ENCODE assay signal across 22 cellular contexts in the genomic region with DNA sequence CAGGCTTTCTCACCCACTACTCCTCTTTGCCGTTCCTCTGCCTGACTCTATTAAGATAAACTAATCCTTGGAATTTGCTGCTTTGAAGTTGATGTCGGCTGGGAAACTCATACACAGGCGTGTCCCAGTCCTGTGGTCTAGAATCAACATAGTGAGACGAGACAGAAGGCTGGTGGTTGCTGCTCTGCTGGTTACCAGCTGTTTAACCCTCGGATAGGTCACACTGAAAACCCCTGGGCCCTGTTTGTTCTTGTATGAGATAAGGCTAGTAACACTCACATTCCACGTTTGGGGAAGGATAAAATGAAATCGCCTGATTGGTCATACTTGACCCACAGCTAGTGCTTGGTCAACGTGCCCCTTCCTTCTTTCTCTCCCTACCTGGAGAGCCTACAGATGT.
DNase-seq lines count a peak whose midpoint lies in the region; ATAC-seq and TF ChIP-seq lines count a peak whose summit lies in the region.
"Had no signal": no experiment of that assay in that cellular context is flagged by ENCODE, and none has a peak within 500 bp of the region (broad histone marks: within the 10 kb centered on the region; RNA-seq: fewer than 3 reads in every experiment).

No MANE protein-coding gene starts in this region.

- no peaks in the 10 kb centered on the region for H3K27me3 Mint-ChIP-seq in activated naive CD8-positive, alpha-beta T cell treated with anti-CD3 and anti-CD28 coated beads for 36 hours
- no peaks in the 10 kb centered on the region for H3K27me3 Mint-ChIP-seq in activated CD8-positive, alpha-beta T cell treated with anti-CD3 and anti-CD28 coated beads, Interleukin-2, amount 10 ng/mL, durations not matched to agents 7 days and 5 days (ENCODE audit: low read depth)
- H3K27me3 Mint-ChIP-seq: activated CD8-positive, alpha-beta memory T cell treated with anti-CD3 and anti-CD28 coated beads, Interleukin-2, amount 10 ng/mL, durations not matched to agents 7 days and 5 days had no signal

- TF ChIP-seq CTCF in epithelial cell of esophagus (IDR thresholded peaks at IDR 0.05; ENCODE audit: insufficient read depth, low read depth, low read length, missing control alignments), result no peak

- POLR2A ChIA-PET in activated CD8-positive, alpha-beta T cell treated with anti-CD3 and anti-CD28 coated beads, Interleukin-2, amount 10 ng/mL, durations not matched to agents 7 days and 5 days (lab: Charles Lee), result no interaction called here

- H3K4me3 ChIP-seq in epithelial cell of esophagus (ENCODE audit: low read length), result no peak overlapping the region
- H3K4me3 ChIP-seq: HAP-1, left lung, uterus had no signal

- H3K9me3 Mint-ChIP-seq in activated naive CD8-positive, alpha-beta T cell treated with anti-CD3 and anti-CD28 coated beads for 36 hours, result no peaks in the 10 kb centered on the region
- H3K9me3 Mint-ChIP-seq in activated CD8-positive, alpha-beta T cell treated with anti-CD3 and anti-CD28 coated beads, Interleukin-2, amount 10 ng/mL, durations not matched to agents 7 days and 5 days (ENCODE audit: insufficient read depth), result no peaks in the 10 kb centered on the region
- H3K9me3 Mint-ChIP-seq: IgD-negative memory B cell had no signal

- H3K36me3 Mint-ChIP-seq in activated naive CD8-positive, alpha-beta T cell treated with anti-CD3 and anti-CD28 coated beads for 36 hours, result no peaks in the 10 kb centered on the region
- no peaks in the 10 kb centered on the region for H3K36me3 Mint-ChIP-seq in activated CD8-positive, alpha-beta T cell treated with anti-CD3 and anti-CD28 coated beads, Interleukin-2, amount 10 ng/mL, durations not matched to agents 7 days and 5 days (ENCODE audit: low read depth)
- H3K36me3 Mint-ChIP-seq: activated CD8-positive, alpha-beta memory T cell treated with anti-CD3 and anti-CD28 coated beads, Interleukin-2, amount 10 ng/mL, durations not matched to agents 7 days and 5 days; WTC11 had no signal

- no peak overlapping the region for H3K4me3 Mint-ChIP-seq in activated naive CD8-positive, alpha-beta T cell treated with anti-CD3 and anti-CD28 coated beads for 36 hours
- no peak overlapping the region for H3K4me3 Mint-ChIP-seq in activated CD8-positive, alpha-beta T cell treated with anti-CD3 and anti-CD28 coated beads, Interleukin-2, amount 10 ng/mL, durations not matched to agents 7 days and 5 days
- H3K4me3 Mint-ChIP-seq: activated CD8-positive, alpha-beta memory T cell treated with anti-CD3 and anti-CD28 coated beads, Interleukin-2, amount 10 ng/mL, durations not matched to agents 7 days and 5 days; activated naive CD4-positive, alpha-beta T cell treated with anti-CD3 and anti-CD28 coated beads for 36 hours; IgD-negative memory B cell; WTC11 had no signal

- no peaks in the 10 kb centered on the region for H3K4me1 Mint-ChIP-seq in activated naive CD8-positive, alpha-beta T cell treated with anti-CD3 and anti-CD28 coated beads for 36 hours
- H3K4me1 Mint-ChIP-seq in activated CD8-positive, alpha-beta T cell treated with anti-CD3 and anti-CD28 coated beads, Interleukin-2, amount 10 ng/mL, durations not matched to agents 7 days and 5 days (ENCODE audit: low read depth), result no peaks in the 10 kb centered on the region
- H3K4me1 Mint-ChIP-seq: activated CD8-positive, alpha-beta memory T cell treated with anti-CD3 and anti-CD28 coated beads, Interleukin-2, amount 10 ng/mL, durations not matched to agents 7 days and 5 days; IgD-negative memory B cell; WTC11 had no signal

- DNase-seq in AG08396 (ENCODE audit: low spot score), result peak; percentile 10
- peak; percentile 90 for DNase-seq in RPMI7951 (ENCODE audit: low read depth)
- DNase-seq in epithelial cell of esophagus (ENCODE audit: low read depth), result peak; percentile 51
- peak; percentile 21 for DNase-seq in mucosa of gallbladder (ENCODE audit: low spot score)
- DNase-seq in activated naive CD8-positive, alpha-beta T cell treated with anti-CD3 and anti-CD28 coated beads for 36 hours, result no peak
- DNase-seq in activated CD8-positive, alpha-beta T cell treated with anti-CD3 and anti-CD28 coated beads, Interleukin-2, amount 10 ng/mL, durations not matched to agents 7 days and 5 days, result no peak
- DNase-seq in activated effector memory CD4-positive, alpha-beta T cell treated with anti-CD3 and anti-CD28 coated beads, Interleukin-2, amount 50 U/mL, for 16 hours, result no peak
- DNase-seq: ACHN; activated CD8-positive, alpha-beta memory T cell treated with anti-CD3 and anti-CD28 coated beads, Interleukin-2, amount 10 ng/mL, durations not matched to agents 7 days and 5 days; activated naive CD4-positive, alpha-beta T cell treated with anti-CD3 and anti-CD28 coated beads for 36 hours; central memory CD4-positive, alpha-beta T cell; head of caudate nucleus; left lung; NCI-H1105; NCI-H2171 treated with DMSO at 0.1 percent for 48 hours; stimulated activated naive CD8-positive, alpha-beta T cell treated with anti-CD3 and anti-CD28 coated beads, Interleukin-15, Interleukin-2, amounts not matched to agents 100 U/mL and 50 U/mL, for 24 hours; uterus had no signal

- CTCF ChIA-PET in activated CD8-positive, alpha-beta T cell treated with anti-CD3 and anti-CD28 coated beads, Interleukin-2, amount 10 ng/mL, durations not matched to agents 7 days and 5 days (lab: Charles Lee), result no interaction called here

- H3K27ac Mint-ChIP-seq in activated naive CD8-positive, alpha-beta T cell treated with anti-CD3 and anti-CD28 coated beads for 36 hours, result no peak overlapping the region
- H3K27ac Mint-ChIP-seq in activated CD8-positive, alpha-beta T cell treated with anti-CD3 and anti-CD28 coated beads, Interleukin-2, amount 10 ng/mL, durations not matched to agents 7 days and 5 days, result no peak overlapping the region
- H3K27ac Mint-ChIP-seq: activated CD8-positive, alpha-beta memory T cell treated with anti-CD3 and anti-CD28 coated beads, Interleukin-2, amount 10 ng/mL, durations not matched to agents 7 days and 5 days; activated naive CD4-positive, alpha-beta T cell treated with anti-CD3 and anti-CD28 coated beads for 36 hours; IgD-negative memory B cell; WTC11 had no signal

- ATAC-seq in activated CD8-positive, alpha-beta T cell treated with anti-CD3 and anti-CD28 coated beads, Interleukin-2, amount 10 ng/mL, durations not matched to agents 7 days and 5 days, result no peak
- ATAC-seq in GM21723 (IDR thresholded peaks at IDR 0.05; ENCODE audit: unreplicated experiment), result no peak
- ATAC-seq: activated CD8-positive, alpha-beta memory T cell treated with anti-CD3 and anti-CD28 coated beads, Interleukin-2, amount 10 ng/mL, durations not matched to agents 7 days and 5 days; left lung; SK-N-SH treated with all-trans-retinoic acid at 6 μM for 48 hours; stimulated activated naive CD8-positive, alpha-beta T cell treated with anti-CD3 and anti-CD28 coated beads, Interleukin-15, Interleukin-2, amounts not matched to agents 100 U/mL and 50 U/mL, for 24 hours; WTC11 had no signal

Comparison
In these comparisons a context has a peak if more than half of its experiments do, and no peak if none do; other contexts are left out.
1. DNase-seq: peak in AG08396 (single experiment), RPMI7951 (single experiment), epithelial cell of esophagus (single experiment) and mucosa of gallbladder (single experiment); none in activated naive CD8-positive, alpha-beta T cell treated with anti-CD3 and anti-CD28 coated beads for 36 hours (single experiment), activated CD8-positive, alpha-beta T cell treated with anti-CD3 and anti-CD28 coated beads, Interleukin-2, amount 10 ng/mL, durations not matched to agents 7 days and 5 days (single experiment) and activated effector memory CD4-positive, alpha-beta T cell treated with anti-CD3 and anti-CD28 coated beads, Interleukin-2, amount 50 U/mL, for 16 hours (single experiment).